8 cellular contexts compared by ENCODE assay signal in genomic region chr5:108748354-108749129, GRCh38. TPM values are rescaled to one million over a fixed set of nuclear protein-coding genes. Genes with fewer than 3 reads are reported as not detected.
DNase-seq lines count a peak whose midpoint lies in the region; ATAC-seq and TF ChIP-seq lines count a peak whose summit lies in the region.

No MANE protein-coding gene starts in this region.

- ATAC-seq in HG02852 (IDR thresholded peaks at IDR 0.05; ENCODE audit: unreplicated experiment) (peak; percentile 94), T-helper 17 cell (peak; percentile 94), psoas muscle (peak; percentile 97 to 99 (median 99))

- H3K36me3 ChIP-seq in right atrium auricular region, result no peaks in the 10 kb centered on the region
- no peaks in the 10 kb centered on the region for H3K36me3 ChIP-seq in psoas muscle (ENCODE audit: insufficient read depth in 1 of 2, low read depth in 1 of 2)
- H3K36me3 ChIP-seq in uterus, result no peaks in the 10 kb centered on the region

- H3K27ac Mint-ChIP-seq in T-helper 17 cell, result peak overlapping the region; percentile 94

- DNase-seq in GM13976 (ENCODE audit: low spot score) (peak; percentile 95), NCI-H1436 treated with DMSO at 0.1 percent for 48 hours (lab: John Stamatoyannopoulos, UW) (peak; percentile 91), T-helper 17 cell (peak; percentile 89 to 95 (median 94)), anterior cingulate cortex (lab: John Stamatoyannopoulos, UW) (peak; percentile 93 to 100 (median 99)), right atrium auricular region (ENCODE audit: low spot score) (peak; percentile 100), psoas muscle (peak; percentile 99), uterus (peak; percentile 99)

- peaks cover 12% of the 10 kb centered on the region for H3K4me1 Mint-ChIP-seq in T-helper 17 cell

- TF ChIP-seq CTCF in GM13976 (IDR thresholded peaks at IDR 0.05; ENCODE audit: borderline replicate concordance, control extremely low read depth, extremely low read depth, insufficient read depth, missing control alignments) (peak; percentile 16), right atrium auricular region (IDR thresholded peaks at IDR 0.05) (peak in 1 of 2 donors; percentile 13), psoas muscle (IDR thresholded peaks at IDR 0.05) (no peak), uterus (IDR thresholded peaks at IDR 0.05) (peak in 3 of 4 experiments; percentile 10 to 34 (median 22))

- TF ChIP-seq POLR2A in uterus (IDR thresholded peaks at IDR 0.05), result peak; percentile 98 to 100

- in situ Hi-C loops in GM13976 (cut with MboI; ENCODE audit: low sequenced_read_pairs, unreplicated experiment), result no loop called here

- H3K4me3 ChIP-seq in right atrium auricular region (peak overlapping the region; percentile 81 to 95), psoas muscle (peak overlapping the region; percentile 88), uterus (peak overlapping the region; percentile 69 to 92)

- H3K27me3 Mint-ChIP-seq in T-helper 17 cell, result peaks cover 24% of the 10 kb centered on the region

- H3K4me1 ChIP-seq in right atrium auricular region (peaks cover 0 to 18% of the 10 kb centered on the region in 2 donors), psoas muscle (peaks cover 12% of the 10 kb centered on the region), uterus (peaks cover 0 to 5% of the 10 kb centered on the region in 2 donors)

- H3K27ac ChIP-seq in right atrium auricular region, result peak overlapping the region; percentile 99
- H3K27ac ChIP-seq in psoas muscle, result peak overlapping the region; percentile 98
- H3K27ac ChIP-seq in uterus, result peak overlapping the region; percentile 96 to 98

- 0 to 1% (median 0%) methylated on average over 40 to 72 of the region's 72 CpGs for WGBS in psoas muscle, 3 donors

- H3K9me3 ChIP-seq in T-helper 17 cell (ENCODE audit: control insufficient read depth, low read length, poor library complexity, severe bottlenecking) (no peaks in the 10 kb centered on the region), right atrium auricular region (no peaks in the 10 kb centered on the region), psoas muscle (no peaks in the 10 kb centered on the region), uterus (no peaks in the 10 kb centered on the region)

- peak overlapping the region; percentile 98 for H3K4me3 Mint-ChIP-seq in T-helper 17 cell

- H3K27me3 ChIP-seq in right atrium auricular region (no peaks in the 10 kb centered on the region), psoas muscle (ENCODE audit: insufficient read depth in 3 of 3, low read length in 2 of 3) (no peaks in the 10 kb centered on the region), uterus (no peaks in the 10 kb centered on the region)

- peaks cover 4% of the 10 kb centered on the region for H3K36me3 Mint-ChIP-seq in T-helper 17 cell (ENCODE audit: low read depth)

- intact Hi-C loops in psoas muscle (cut with DNase I), result loop anchor here in 1 of 2 donors (5.0 kb wide), 1 partner anchor 66 kb away; no protein-coding TSS in a partner anchor
- intact Hi-C loops in uterus (cut with DNase I; ENCODE audit: low total_unique reads), result no loop called here

RNA-seq across cellular contexts. Expression of gene FER, which starts 0.8 kb away (rescaled TPM):
- total RNA-seq in T-helper 17 cell (10 to 100 TPM in 1 of 2 donors, 1 to 10 TPM in 1; 9.8 to 15.1 TPM), right atrium auricular region (10 to 100 TPM; 10.6 to 12.9 TPM), psoas muscle (1 to 10 TPM; 4.6 to 7.6 (median 5.3) TPM), uterus (10 to 100 TPM; 16.9 to 60.1 (median 38.0) TPM)
- polyA plus RNA-seq in psoas muscle, result 1 to 10 TPM in 2 of 3 donors, under 1 TPM in 1; 0.66 to 3.2 (median 1.3) TPM

Comparison
In these comparisons a context has a peak if more than half of its experiments do, and no peak if none do; other contexts are left out.
1. Peak in every context shown above with its lines: DNase-seq, ATAC-seq, H3K4me3 ChIP-seq and H3K27ac ChIP-seq.